ENCODE assay signal across 31 cellular contexts in the genomic region with DNA sequence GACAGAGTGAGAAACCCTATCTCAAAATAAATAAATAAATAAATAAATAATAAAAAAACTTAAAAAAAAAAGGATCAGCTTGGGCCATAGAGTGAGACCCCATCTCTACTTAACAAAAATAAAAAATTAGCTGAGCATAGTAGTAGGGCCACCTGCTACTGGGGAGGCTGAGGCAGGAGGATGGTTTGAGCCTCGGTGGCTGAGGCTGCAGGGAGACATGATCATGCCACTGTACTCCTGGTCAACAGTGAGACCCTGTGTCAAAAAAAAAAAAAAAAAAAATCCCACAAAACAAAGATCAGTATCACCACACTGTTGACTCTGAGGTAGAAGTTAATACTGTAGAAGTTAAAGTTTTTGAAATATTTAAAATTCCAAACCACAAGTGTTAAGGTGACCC.
"Had no signal": no experiment of that assay in that cellular context is flagged by ENCODE, and none has a peak within 500 bp of the region (broad histone marks: within the 10 kb centered on the region; RNA-seq: fewer than 3 reads in every experiment).

No MANE protein-coding gene starts in this region.

- H3K9me3 Mint-ChIP-seq: activated B cell treated with CpG ODN at 0.5 μM for 24 hours; activated CD4-positive, alpha-beta memory T cell treated with anti-CD3 and anti-CD28 coated beads, Interleukin-2, amount 10 ng/mL, durations not matched to agents 7 days and 5 days; activated CD4-positive, alpha-beta T cell treated with anti-CD3 and anti-CD28 coated beads, Interleukin-2, amount 10 ng/mL, durations not matched to agents 7 days and 5 days; activated naive CD4-positive, alpha-beta T cell treated with anti-CD3 and anti-CD28 coated beads, Interleukin-2, amount 10 ng/mL, durations not matched to agents 7 days and 5 days; activated naive CD4-positive, alpha-beta T cell treated with anti-CD3 and anti-CD28 coated beads, Interleukin-2, amount 50 U/mL, for 24 hours; activated naive CD8-positive, alpha-beta T cell treated with anti-CD3 and anti-CD28 coated beads, Interleukin-2, amount 10 ng/mL, durations not matched to agents 7 days and 5 days; activated naive CD8-positive, alpha-beta T cell treated with anti-CD3 and anti-CD28 coated beads, Interleukin-2, amount 50 U/mL, for 24 hours; activated T-cell treated with anti-CD3 and anti-CD28 coated beads, Interleukin-2, amount 50 U/mL, for 24 hours; activated T-helper 2 cell treated with anti-CD3 and anti-CD28 coated beads, Interferon-gamma antibody, Interleukin-2, Interleukin-4, amounts not matched to agents 10 μg/mL and 5 μg/mL and 100 μg/mL, durations not matched to agents 14 hours and 24 hours and 36 hours; brain; T-helper 1 cell treated with Interleukin-12 subunit alpha and Interleukin-12 subunit beta and Interleukin-4 antibody, amounts not matched to agents 30 μg/mL and 1 μg/mL, for 36 hours; T-helper 2 cell treated with Interferon-gamma antibody and Interleukin-4, amounts not matched to agents 5 μg/mL and 100 μg/mL, for 36 hours had no signal

- H3K27me3 ChIP-seq: ascending aorta, cardiac muscle cell had no signal

- H3K4me1 Mint-ChIP-seq: activated B cell treated with CpG ODN at 0.5 μM for 24 hours; activated CD4-positive, alpha-beta T cell treated with anti-CD3 and anti-CD28 coated beads for 36 hours; activated CD4-positive, alpha-beta T cell treated with anti-CD3 and anti-CD28 coated beads, Interleukin-2, amount 10 ng/mL, durations not matched to agents 7 days and 5 days; activated naive CD4-positive, alpha-beta T cell treated with anti-CD3 and anti-CD28 coated beads, Interleukin-2, amount 10 ng/mL, durations not matched to agents 7 days and 5 days; activated naive CD8-positive, alpha-beta T cell treated with anti-CD3 and anti-CD28 coated beads, Interleukin-2, amount 50 U/mL, for 24 hours had no signal

- H3K27me3 Mint-ChIP-seq: activated B cell treated with CpG ODN at 0.5 μM for 24 hours; activated CD4-positive, alpha-beta memory T cell treated with anti-CD3 and anti-CD28 coated beads, Interleukin-2, amount 10 ng/mL, durations not matched to agents 7 days and 5 days; activated CD4-positive, alpha-beta T cell treated with anti-CD3 and anti-CD28 coated beads for 36 hours; activated CD4-positive, alpha-beta T cell treated with anti-CD3 and anti-CD28 coated beads, Interleukin-2, amount 10 ng/mL, durations not matched to agents 7 days and 5 days; activated CD8-positive, alpha-beta memory T cell treated with anti-CD3 and anti-CD28 coated beads, Interleukin-2, amount 10 ng/mL, durations not matched to agents 7 days and 5 days; activated naive CD4-positive, alpha-beta T cell treated with anti-CD3 and anti-CD28 coated beads, Interleukin-2, amount 10 ng/mL, durations not matched to agents 7 days and 5 days; activated naive CD4-positive, alpha-beta T cell treated with anti-CD3 and anti-CD28 coated beads, Interleukin-2, amount 50 U/mL, for 24 hours; activated naive CD8-positive, alpha-beta T cell; activated naive CD8-positive, alpha-beta T cell treated with anti-CD3 and anti-CD28 coated beads, Interleukin-2, amount 10 ng/mL, durations not matched to agents 7 days and 5 days; activated naive CD8-positive, alpha-beta T cell treated with anti-CD3 and anti-CD28 coated beads, Interleukin-2, amount 50 U/mL, for 24 hours; activated T-cell treated with anti-CD3 and anti-CD28 coated beads, Interleukin-2, amount 50 U/mL, for 24 hours; brain had no signal

- H3K27ac Mint-ChIP-seq: activated B cell treated with CpG ODN at 0.5 μM for 24 hours; activated CD4-positive, alpha-beta memory T cell treated with anti-CD3 and anti-CD28 coated beads, Interleukin-2, amount 10 ng/mL, durations not matched to agents 7 days and 5 days; activated CD4-positive, alpha-beta T cell treated with anti-CD3 and anti-CD28 coated beads for 36 hours; activated CD8-positive, alpha-beta T cell treated with anti-CD3 and anti-CD28 coated beads, Interleukin-2, amount 10 ng/mL, durations not matched to agents 7 days and 5 days; activated naive CD4-positive, alpha-beta T cell treated with anti-CD3 and anti-CD28 coated beads, Interleukin-2, amount 50 U/mL, for 24 hours; activated naive CD8-positive, alpha-beta T cell; activated naive CD8-positive, alpha-beta T cell treated with anti-CD3 and anti-CD28 coated beads, Interleukin-2, amount 50 U/mL, for 24 hours; activated T-cell treated with anti-CD3 and anti-CD28 coated beads, Interleukin-2, amount 50 U/mL, for 24 hours; activated T-helper 2 cell treated with anti-CD3 and anti-CD28 coated beads, Interferon-gamma antibody, Interleukin-2, Interleukin-4, amounts not matched to agents 10 μg/mL and 5 μg/mL and 100 μg/mL, durations not matched to agents 14 hours and 24 hours and 36 hours; T-helper 1 cell treated with Interleukin-12 subunit alpha and Interleukin-12 subunit beta and Interleukin-4 antibody, amounts not matched to agents 30 μg/mL and 1 μg/mL, for 36 hours; T-helper 2 cell treated with Interferon-gamma antibody and Interleukin-4, amounts not matched to agents 5 μg/mL and 100 μg/mL, for 36 hours had no signal

- ATAC-seq: activated CD4-positive, alpha-beta T cell treated with anti-CD3 and anti-CD28 coated beads for 36 hours; activated CD8-positive, alpha-beta memory T cell treated with anti-CD3 and anti-CD28 coated beads, Interleukin-2, amount 10 ng/mL, durations not matched to agents 7 days and 5 days; activated CD8-positive, alpha-beta T cell treated with anti-CD3 and anti-CD28 coated beads, Interleukin-2, amount 10 ng/mL, durations not matched to agents 7 days and 5 days; activated naive CD8-positive, alpha-beta T cell treated with anti-CD3 and anti-CD28 coated beads, Interleukin-2, amount 50 U/mL, for 24 hours had no signal

- H3K27ac ChIP-seq: ascending aorta, VCaP had no signal

- H3K4me1 ChIP-seq: ascending aorta had no signal

- H3K9me3 ChIP-seq: ascending aorta had no signal

- H3K4me3 Mint-ChIP-seq: activated B cell treated with CpG ODN at 0.5 μM for 24 hours; activated CD4-positive, alpha-beta memory T cell treated with anti-CD3 and anti-CD28 coated beads, Interleukin-2, amount 10 ng/mL, durations not matched to agents 7 days and 5 days; activated CD4-positive, alpha-beta T cell treated with anti-CD3 and anti-CD28 coated beads for 36 hours; activated CD4-positive, alpha-beta T cell treated with anti-CD3 and anti-CD28 coated beads, Interleukin-2, amount 10 ng/mL, durations not matched to agents 7 days and 5 days; activated CD8-positive, alpha-beta memory T cell treated with anti-CD3 and anti-CD28 coated beads, Interleukin-2, amount 10 ng/mL, durations not matched to agents 7 days and 5 days; activated CD8-positive, alpha-beta T cell treated with anti-CD3 and anti-CD28 coated beads, Interleukin-2, amount 10 ng/mL, durations not matched to agents 7 days and 5 days; activated naive CD4-positive, alpha-beta T cell treated with anti-CD3 and anti-CD28 coated beads, Interleukin-2, amount 10 ng/mL, durations not matched to agents 7 days and 5 days; activated naive CD4-positive, alpha-beta T cell treated with anti-CD3 and anti-CD28 coated beads, Interleukin-2, amount 50 U/mL, for 24 hours; activated naive CD8-positive, alpha-beta T cell; activated naive CD8-positive, alpha-beta T cell treated with anti-CD3 and anti-CD28 coated beads, Interleukin-2, amount 10 ng/mL, durations not matched to agents 7 days and 5 days; activated naive CD8-positive, alpha-beta T cell treated with anti-CD3 and anti-CD28 coated beads, Interleukin-2, amount 50 U/mL, for 24 hours; activated T-cell treated with anti-CD3 and anti-CD28 coated beads, Interleukin-2, amount 50 U/mL, for 24 hours; brain; T-helper 1 cell treated with Interleukin-12 subunit alpha and Interleukin-12 subunit beta and Interleukin-4 antibody, amounts not matched to agents 30 μg/mL and 1 μg/mL, for 36 hours; T-helper 2 cell treated with Interferon-gamma antibody and Interleukin-4, amounts not matched to agents 5 μg/mL and 100 μg/mL, for 36 hours had no signal

- DNase-seq: activated B cell treated with CpG ODN at 0.5 μM for 24 hours; activated CD4-positive, alpha-beta memory T cell treated with anti-CD3 and anti-CD28 coated beads, Interleukin-2, amount 10 ng/mL, durations not matched to agents 7 days and 5 days; activated CD4-positive, alpha-beta T cell treated with anti-CD3 and anti-CD28 coated beads for 1 hour; activated CD4-positive, alpha-beta T cell treated with anti-CD3 and anti-CD28 coated beads for 36 hours; activated CD4-positive, alpha-beta T cell treated with anti-CD3 and anti-CD28 coated beads for 48 hours; activated CD4-positive, alpha-beta T cell treated with anti-CD3 and anti-CD28 coated beads, Interleukin-2, amount 10 ng/mL, durations not matched to agents 7 days and 5 days; activated CD4-positive, alpha-beta T cell treated with anti-CD3 and anti-CD28 coated beads, Interleukin-2, amount 50 U/mL, for 48 hours; activated CD8-positive, alpha-beta memory T cell treated with anti-CD3 and anti-CD28 coated beads for 24 hours; activated CD8-positive, alpha-beta memory T cell treated with anti-CD3 and anti-CD28 coated beads, Interleukin-2, amount 10 ng/mL, durations not matched to agents 7 days and 5 days; activated CD8-positive, alpha-beta memory T cell treated with anti-CD3 and anti-CD28 coated beads, Interleukin-2, amount 50 U/mL, for 48 hours; activated CD8-positive, alpha-beta T cell treated with anti-CD3 and anti-CD28 coated beads, Interleukin-2, amount 10 ng/mL, durations not matched to agents 7 days and 5 days; activated effector memory CD4-positive, alpha-beta T cell treated with Interleukin-2 at 50 U/mL for 16 hours; activated gamma-delta T cell; activated naive CD4-positive, alpha-beta T cell treated with anti-CD3 and anti-CD28 coated beads, Interleukin-2, amount 10 ng/mL, durations not matched to agents 7 days and 5 days; activated naive CD4-positive, alpha-beta T cell treated with Interleukin-2 at 50 U/mL for 16 hours; activated naive CD8-positive, alpha-beta T cell treated with anti-CD3 and anti-CD28 coated beads, Interleukin-2, amount 10 ng/mL, durations not matched to agents 7 days and 5 days; activated naive CD8-positive, alpha-beta T cell treated with anti-CD3 and anti-CD28 coated beads, Interleukin-2, amount 50 U/mL, for 24 hours; activated T-cell treated with anti-CD3 and anti-CD28 coated beads, Interleukin-2, amount 50 U/mL, for 24 hours; central memory CD4-positive, alpha-beta T cell; T-helper 1 cell; T-helper 2 cell; T-helper 9 cell had no signal

- H3K4me3 ChIP-seq: ascending aorta, cardiac muscle cell had no signal
